8 cellular contexts compared by ENCODE assay signal in genomic region chr2:96760036-96760985, GRCh38. TPM values are rescaled to one million over a fixed set of nuclear protein-coding genes. Genes with fewer than 3 reads are reported as not detected.
DNase-seq lines count a peak whose midpoint lies in the region; TF ChIP-seq lines count a peak whose summit lies in the region.

CNNM4 (plus strand) TSS chr2:96760902; CDS start chr2:96761000, 98 bp downstream.

- H3K9me3 ChIP-seq in H9 (ENCODE audit: control insufficient read depth, low read depth, low read length) (no peaks in the 10 kb centered on the region), stomach (no peaks in the 10 kb centered on the region)

- H4K5ac ChIP-seq in H9 (ENCODE audit: insufficient read length, low read depth, low read length) = no peak within 1 kb of the TSS

- DNase-seq in ELR (ENCODE audit: low read depth) = peak; percentile 94
- peak; percentile 97 for DNase-seq in H9
- DNase-seq in M059J (ENCODE audit: low read depth) = peak; percentile 89
- peak; percentile 97 for DNase-seq in activated effector memory CD4-positive, alpha-beta T cell treated with anti-CD3 and anti-CD28 coated beads, Interleukin-2, amount 50 U/mL, for 16 hours
- DNase-seq in fibroblast of villous mesenchyme (ENCODE audit: low read depth) = peak; percentile 94
- DNase-seq in neural crest cell (ENCODE audit: low read depth, low spot score) = peak; percentile 87
- DNase-seq in stomach = peak; percentile 97

- H3K36me3 Mint-ChIP-seq in H9 (ENCODE audit: insufficient read depth in 1 of 3, low read depth in 3 of 3) (no peaks in the 10 kb centered on the region), neural crest cell (ENCODE audit: low read depth) (no peaks in the 10 kb centered on the region)

- H3K27me3 Mint-ChIP-seq in H9 (ENCODE audit: low read depth) = peaks cover 19% of the 10 kb centered on the region
- no peaks in the 10 kb centered on the region for H3K27me3 Mint-ChIP-seq in neural crest cell (ENCODE audit: low read depth)

- H3K79me2 ChIP-seq in H9 (ENCODE audit: insufficient read depth, low read length) = no peaks in the 10 kb centered on the region

- peaks cover 44 to 54% of the 10 kb centered on the region in 2 experiments for H3K4me1 Mint-ChIP-seq in H9
- H3K4me1 Mint-ChIP-seq in neural crest cell = peaks cover 44% of the 10 kb centered on the region

- H3K4me1 ChIP-seq in H9 (ENCODE audit: insufficient read depth, low read length) (peaks cover 8% of the 10 kb centered on the region; the same call in 1 of the 2 replicates), stomach (peaks cover 42 to 60% (median 56%) of the 10 kb centered on the region in 4 donors)

- no peak within 1 kb of the TSS for H2BK12ac ChIP-seq in H9 (ENCODE audit: insufficient read length, low read depth, low read length)

- H3K18ac ChIP-seq in H9 (ENCODE audit: insufficient read length, low read depth, low read length) = peak within 1 kb of the TSS; percentile 68

- H3K23ac ChIP-seq in H9 (ENCODE audit: insufficient read length, low read depth, low read length) = no peak within 1 kb of the TSS

- peak within 1 kb of the TSS; percentile 77 for H3K4me3 ChIP-seq in fibroblast of villous mesenchyme (ENCODE audit: low read depth, low read length)
- H3K4me3 ChIP-seq in stomach = peak within 1 kb of the TSS; percentile 60 to 77 (median 71)

- intact Hi-C loops in stomach (cut with DNase I; ENCODE audit: low total_unique reads) = no loop called here

- H2BK15ac ChIP-seq in H9 (ENCODE audit: low read depth, low read length) = no peak within 1 kb of the TSS

- no peak within 1 kb of the TSS for H3T11ph ChIP-seq in H9 (ENCODE audit: low read length)

- H3K4me3 Mint-ChIP-seq in H9 (peak within 1 kb of the TSS; percentile 70 to 78), neural crest cell (peak within 1 kb of the TSS; percentile 87)

- H2AFZ ChIP-seq in H9 (ENCODE audit: low read length) = no peak within 1 kb of the TSS

- no peak for TF ChIP-seq EP300 in stomach (IDR thresholded peaks at IDR 0.05)

- no peaks in the 10 kb centered on the region for H3K36me3 ChIP-seq in stomach

- no CpG with 5 or more reads among the region's 62 CpGs for WGBS in H9 (ENCODE audit: extremely low coverage, insufficient read length, low lambda C conversion rate)
- WGBS in stomach, 5 donors = 5 to 22% (median 8%) methylated on average over 14 to 62 of the region's 62 CpGs

- H3K27ac Mint-ChIP-seq in H9 (peak within 1 kb of the TSS in 2 of 3 experiments; percentile 42 to 77; a peak in 2 of 7 replicates), neural crest cell (ENCODE audit: unreplicated experiment) (peak within 1 kb of the TSS; percentile 19)

- peak within 1 kb of the TSS; percentile 63 for H3K4me2 ChIP-seq in H9 (ENCODE audit: insufficient read depth, insufficient read length, low read length)

- H2AK5ac ChIP-seq in H9 (ENCODE audit: insufficient read length, low read length) = no peak within 1 kb of the TSS

- H2BK20ac ChIP-seq in H9 (ENCODE audit: low read depth, low read length, poor library complexity, severe bottlenecking) = no peak within 1 kb of the TSS

- H3K14ac ChIP-seq in H9 (ENCODE audit: insufficient read depth, low read length) = peak within 1 kb of the TSS; percentile 55

- H3K27ac ChIP-seq in H9 (ENCODE audit: insufficient read length, low read depth, low read length) (no peak within 1 kb of the TSS), stomach (peak within 1 kb of the TSS; percentile 80 to 90 (median 88))

- H2BK5ac ChIP-seq in H9 (ENCODE audit: insufficient read length, low read length) = no peak within 1 kb of the TSS

- H2BK120ac ChIP-seq in H9 (ENCODE audit: low read depth, low read length, poor library complexity, severe bottlenecking) = no peak within 1 kb of the TSS

- no peak within 1 kb of the TSS for H4K91ac ChIP-seq in H9 (ENCODE audit: insufficient read length, low read depth, low read length)

- peak; percentile 93 for TF ChIP-seq POLR2A in Raji (IDR thresholded peaks at IDR 0.05; ENCODE audit: insufficient read depth, low read depth, low read length)
- no peak for TF ChIP-seq POLR2A in stomach (IDR thresholded peaks at IDR 0.05)

- H3K23me2 ChIP-seq in H9 (ENCODE audit: insufficient read length, low read depth, low read length, poor library complexity, severe bottlenecking) = peaks cover 17% of the 10 kb centered on the region

- H3K9me3 Mint-ChIP-seq in H9 = no peaks in the 10 kb centered on the region
- H3K9me3 Mint-ChIP-seq in neural crest cell = no peaks in the 10 kb centered on the region

- no peak within 1 kb of the TSS for H4K8ac ChIP-seq in H9 (replicated peaks; ENCODE audit: insufficient read length, low read depth, low read length)

- no peak within 1 kb of the TSS for H3K4ac ChIP-seq in H9 (ENCODE audit: low read depth, low read length)

- H3K56ac ChIP-seq in H9 (ENCODE audit: insufficient read length, low read depth, low read length) = no peak within 1 kb of the TSS

- no peak for TF ChIP-seq CTCF in H9 (conservative IDR thresholded peaks at IDR 0.05)
- no peak for TF ChIP-seq CTCF in fibroblast of villous mesenchyme (IDR thresholded peaks at IDR 0.05; ENCODE audit: insufficient read depth, low read depth, low read length)
- no peak for TF ChIP-seq CTCF in neural crest cell (conservative IDR thresholded peaks at IDR 0.05)
- peak in 1 of 7 experiments; percentile 36 for TF ChIP-seq CTCF in stomach (IDR thresholded peaks at IDR 0.05)

- H3K79me1 ChIP-seq in H9 (ENCODE audit: insufficient read depth, low read depth, low read length, poor library complexity, severe bottlenecking) = no peaks in the 10 kb centered on the region

- H4K20me1 ChIP-seq in H9 (ENCODE audit: control insufficient read depth, insufficient read depth, insufficient read length) = no peaks in the 10 kb centered on the region

- H3K27me3 ChIP-seq in H9 (ENCODE audit: insufficient read depth, low read length) (peaks cover 2% of the 10 kb centered on the region; the same call in 1 of the 2 replicates), stomach (no peaks in the 10 kb centered on the region)

- peak within 1 kb of the TSS; percentile 21 for H3K9ac ChIP-seq in H9 (ENCODE audit: extremely low read depth, insufficient read length, low read length)

RNA-seq across cellular contexts. Expression of gene CNNM4, which starts in this region (rescaled TPM):
- total RNA-seq in H9 (2021) = 8.5 and 8.9 TPM in 2 replicates
- 5.2 and 14.6 TPM in 2 replicates for total RNA-seq in M059J (2014; rRNA removed; shearing (Covaris generic))
- 3.9 and 5.6 TPM in 2 replicates for total RNA-seq in fibroblast of villous mesenchyme
- 11.8 and 14.4 TPM in 2 replicates for total RNA-seq in neural crest cell
- total RNA-seq in stomach = 10 to 100 TPM in 1 of 5 donors, 1 to 10 TPM in 4; 1.2 to 26.6 (median 5.1) TPM
- polyA plus RNA-seq in stomach = 1 to 10 TPM; 1.4 to 2.8 (median 2.1) TPM
